21 cellular contexts compared by ENCODE assay signal in genomic region chr13:108305655-108306054, GRCh38. TPM values are rescaled to one million over a fixed set of nuclear protein-coding genes. Genes with fewer than 3 reads are reported as not detected.
A peak's percentile ranks its signal among the peaks of the same experiment; 100 is the strongest.
DNase-seq lines count a peak whose midpoint lies in the region; ATAC-seq and TF ChIP-seq lines count a peak whose summit lies in the region.
"Had no signal": no experiment of that assay in that cellular context is flagged by ENCODE, and none has a peak within 500 bp of the region (broad histone marks: within the 10 kb centered on the region; RNA-seq: fewer than 3 reads in every experiment).

No MANE protein-coding gene starts in this region.

- H3K36me3 Mint-ChIP-seq in endodermal cell (ENCODE audit: low read depth) = no peaks in the 10 kb centered on the region

- no peaks in the 10 kb centered on the region for H3K4me1 Mint-ChIP-seq in endodermal cell
- H3K4me1 Mint-ChIP-seq: B cell, naive B cell had no signal

- H3K27me3 Mint-ChIP-seq in endodermal cell (ENCODE audit: insufficient read depth) = no peaks in the 10 kb centered on the region
- H3K27me3 Mint-ChIP-seq: B cell, naive B cell had no signal

- H3K27me3 ChIP-seq in endodermal cell (ENCODE audit: control insufficient read depth, insufficient read depth, low read length, poor library complexity, severe bottlenecking) = no peaks in the 10 kb centered on the region
- H3K27me3 ChIP-seq: adrenal gland, heart left ventricle, ovary had no signal

- H3K9me3 Mint-ChIP-seq in endodermal cell = peaks cover 5% of the 10 kb centered on the region

- no peaks in the 10 kb centered on the region for H3K36me3 ChIP-seq in endodermal cell (ENCODE audit: control insufficient read depth, insufficient read depth, low read length)
- H3K36me3 ChIP-seq: adrenal gland, ovary had no signal

- no peak overlapping the region for H3K27ac Mint-ChIP-seq in endodermal cell
- H3K27ac Mint-ChIP-seq: activated CD8-positive, alpha-beta T cell treated with anti-CD3 and anti-CD28 coated beads, Interleukin-2, amount 10 ng/mL, durations not matched to agents 7 days and 5 days; activated T-helper 1 cell treated with anti-CD3 and anti-CD28 coated beads, Interleukin-12 subunit alpha, Interleukin-12 subunit beta, Interleukin-2, Interleukin-4 antibody, amounts not matched to agents 30 ng/mL and 10 ng/mL and 1 ng/mL, durations not matched to agents 14 hours and 24 hours and 36 hours; B cell had no signal

- no peak overlapping the region for H3K9ac ChIP-seq in endodermal cell (ENCODE audit: extremely low read depth, low read length, poor library complexity, severe bottlenecking)

- ATAC-seq in GM18868 (IDR thresholded peaks at IDR 0.05; ENCODE audit: unreplicated experiment) = peak; percentile 52
- ATAC-seq in GM21447 (IDR thresholded peaks at IDR 0.05; ENCODE audit: unreplicated experiment) = peak; percentile 78
- peak; percentile 71 for ATAC-seq in HG03159 (IDR thresholded peaks at IDR 0.05; ENCODE audit: unreplicated experiment)
- ATAC-seq: activated CD8-positive, alpha-beta T cell treated with anti-CD3 and anti-CD28 coated beads, Interleukin-2, amount 10 ng/mL, durations not matched to agents 7 days and 5 days; heart left ventricle had no signal

- no peak overlapping the region for H3K4me3 ChIP-seq in endodermal cell (ENCODE audit: low read length)
- H3K4me3 ChIP-seq: adrenal gland, heart left ventricle, lung, ovary had no signal

- TF ChIP-seq CTCF in endodermal cell (conservative IDR thresholded peaks at IDR 0.05) = peak; percentile 19
- TF ChIP-seq CTCF in GM20000 (IDR thresholded peaks at IDR 0.05; ENCODE audit: extremely low read depth, missing control alignments) = no peak

- no peak overlapping the region for H3K27ac ChIP-seq in endodermal cell (ENCODE audit: low read depth, low read length)
- H3K27ac ChIP-seq: adrenal gland, ovary had no signal

- H3K9me3 ChIP-seq in endodermal cell (ENCODE audit: control insufficient read depth, low read length) = peaks cover 4% of the 10 kb centered on the region
- H3K9me3 ChIP-seq: adrenal gland, ovary had no signal

- DNase-seq in endodermal cell = no peak
- no peak for DNase-seq in AG08395 (ENCODE audit: low spot score)
- DNase-seq in SHP77 (lab: John Stamatoyannopoulos, UW) = no peak
- DNase-seq in GM20000 (ENCODE audit: low spot score) = no peak
- DNase-seq: activated CD8-positive, alpha-beta T cell treated with anti-CD3 and anti-CD28 coated beads, Interleukin-2, amount 10 ng/mL, durations not matched to agents 7 days and 5 days; adrenal gland; caudate nucleus; effector CD4-positive, alpha-beta T cell; heart left ventricle; KBM-7; naive B cell; NCI-H2081; ovary; SW 1271 had no signal

- H3K4me1 ChIP-seq in endodermal cell (ENCODE audit: control insufficient read depth, insufficient read depth, low read length) = no peaks in the 10 kb centered on the region

- no peak overlapping the region for H3K4me3 Mint-ChIP-seq in endodermal cell
- H3K4me3 Mint-ChIP-seq: activated CD8-positive, alpha-beta T cell treated with anti-CD3 and anti-CD28 coated beads, Interleukin-2, amount 10 ng/mL, durations not matched to agents 7 days and 5 days; activated T-helper 1 cell treated with anti-CD3 and anti-CD28 coated beads, Interleukin-12 subunit alpha, Interleukin-12 subunit beta, Interleukin-2, Interleukin-4 antibody, amounts not matched to agents 30 ng/mL and 10 ng/mL and 1 ng/mL, durations not matched to agents 14 hours and 24 hours and 36 hours; B cell; naive B cell had no signal

RNA-seq across cellular contexts. Expression of gene TNFSF13B, which starts 36.1 kb away (rescaled TPM):
- 1 to 10 TPM in 1 of 2 donors, under 1 TPM in 1; 0.35 to 1.5 TPM for total RNA-seq in endodermal cell
- 0.50 TPM for polyA plus RNA-seq in endodermal cell (2013, experiment 1 of 2)
- 0.41 TPM for polyA plus RNA-seq in endodermal cell (2013, experiment 2 of 2)
- total RNA-seq: H1 had no signal
- polyA plus RNA-seq: H1 had no signal
